Comparison of ENCODE assay signal across 7 cellular contexts in genomic region chr9:14830057-14830456, GRCh38.
"Had no signal": no experiment of that assay in that cellular context is flagged by ENCODE, and none has a peak within 500 bp of the region (broad histone marks: within the 10 kb centered on the region; RNA-seq: fewer than 3 reads in every experiment).

No MANE protein-coding gene starts in this region.

- DNase-seq: IMR-90, KBM-7, KG1 had no signal

- FAIRE-seq: HTR-8/SVneo, K562 had no signal

- H3K4me3 ChIP-seq: K562 had no signal

- ATAC-seq: K562 had no signal

- H3K27ac ChIP-seq: HL-60, KMS-11 had no signal

- H3K9ac ChIP-seq: KMS-11 had no signal

- H3K4me2 ChIP-seq: KMS-11 had no signal
